In genomic region chr19:12881172-12881808, GRCh38 we compare ENCODE assay signal across 8 cellular contexts. TPM values are rescaled to one million over a fixed set of nuclear protein-coding genes. Genes with fewer than 3 reads are reported as not detected.
DNase-seq lines count a peak whose midpoint lies in the region; ATAC-seq and TF ChIP-seq lines count a peak whose summit lies in the region.

TSS of gene DNASE2 (minus strand) at chr19:12881449. CDS start at chr19:12881375, 74 bp downstream.

- WGBS in liver, result under 1% methylated on average over 38 of the region's 38 CpGs

- H3K27ac ChIP-seq in liver (ENCODE audit: low read depth in 1 of 2, low read length in 2 of 2), result peak within 1 kb of the TSS; percentile 86 to 91

- H3K9ac ChIP-seq in liver (ENCODE audit: low read depth in 1 of 2, low read length in 2 of 2), result peak within 1 kb of the TSS; percentile 69 to 75

- CTCF ChIA-PET in BJ (lab: Yijun Ruan, JAX), result interaction anchor here (0.9 to 1.3 kb wide), 3 partner anchors 84 to 121 kb away, joined by 4 to 5 read pairs (median 4); no protein-coding TSS in a partner anchor

- H3K9me3 ChIP-seq in liver (ENCODE audit: control insufficient read depth in 4 of 4, low read length in 3 of 4), result peaks cover 5 to 21% (median 12%) of the 10 kb centered on the region in 4 donors

- ATAC-seq in GM19328 (IDR thresholded peaks at IDR 0.05; ENCODE audit: unreplicated experiment), result peak; percentile 79
- peak; percentile 74 for ATAC-seq in HG03520 (IDR thresholded peaks at IDR 0.05; ENCODE audit: unreplicated experiment)

- H3K4me1 ChIP-seq in liver (ENCODE audit: control insufficient read depth in 4 of 4, insufficient read depth in 4 of 4, low read length in 3 of 4), result peaks cover 2 to 23% (median 9%) of the 10 kb centered on the region in 4 donors

- DNase-seq in BJ (ENCODE audit: low read depth) (peak; percentile 72), NCI-H69 (lab: John Stamatoyannopoulos, UW) (peak; percentile 99), dermis microvascular lymphatic vessel endothelial cell (ENCODE audit: low read depth in 2 of 2) (peak; percentile 37 to 83)
- DNase-seq in activated CD4-positive, alpha-beta T cell treated with anti-CD3 and anti-CD28 coated beads, Interleukin-2, amount 50 U/mL, for 48 hours, result peak; percentile 96 to 97
- peak; percentile 93 for DNase-seq in stimulated activated CD4-positive, alpha-beta T cell treated with anti-CD3 and anti-CD28 coated beads, Interleukin-4, amount 100 ng/mL, for 24 hours

- TF ChIP-seq CTCF in BJ (IDR thresholded peaks at IDR 0.05; ENCODE audit: insufficient read depth, low read depth, low read length) (no peak), liver (IDR thresholded peaks at IDR 0.05; ENCODE audit: low read depth, low read length, missing input control) (no peak)

- TF ChIP-seq RAD21 in liver (IDR thresholded peaks at IDR 0.05), result peak in 1 of 2 donors; percentile 28

- peaks cover 4% of the 10 kb centered on the region for H3K27me3 ChIP-seq in BJ (ENCODE audit: control insufficient read depth, insufficient read depth, low read length)
- peaks cover 0 to 6% (median 0%) of the 10 kb centered on the region in 4 donors for H3K27me3 ChIP-seq in liver (ENCODE audit: control insufficient read depth in 4 of 4, insufficient read depth in 4 of 4, low read length in 3 of 4)

- H3K36me3 ChIP-seq in BJ (ENCODE audit: control insufficient read depth, insufficient read depth, low read length) (peaks cover 4% of the 10 kb centered on the region; the same call in 1 of the 2 replicates), liver (ENCODE audit: control insufficient read depth in 4 of 4, insufficient read depth in 3 of 4, low read depth in 1 of 4, low read length in 3 of 4) (peaks cover 0 to 5% (median 2%) of the 10 kb centered on the region in 4 donors)

- H3K4me3 ChIP-seq in BJ (ENCODE audit: low read depth, low read length) (peak within 1 kb of the TSS; percentile 61), liver (ENCODE audit: low read depth in 1 of 3, low read length in 3 of 3) (peak within 1 kb of the TSS; percentile 67 to 79 (median 73))

- POLR2A ChIA-PET in BJ (lab: Charles Lee), result interaction anchor here (0.6 kb wide), 1 partner anchor 10 kb away, joined by 11 read pairs; no protein-coding TSS in a partner anchor

TF ChIP-seq in liver, 16 proteins besides CTCF, POLR2A, EP300 and RAD21:
- no peak for TF ChIP-seq NR2F2 (IDR thresholded peaks at IDR 0.05)
- TF ChIP-seq FOXA1 (IDR thresholded peaks at IDR 0.05), result no peak
- peak; percentile 83 for TF ChIP-seq SP1 (IDR thresholded peaks at IDR 0.05)
- TF ChIP-seq EGR1 (IDR thresholded peaks at IDR 0.05; ENCODE audit: low read depth in 2 of 2), result peak; percentile 54 to 84
- TF ChIP-seq ATF3 (IDR thresholded peaks at IDR 0.05), result peak; percentile 40
- peak; percentile 74 for TF ChIP-seq YY1 (IDR thresholded peaks at IDR 0.05)
- peak; percentile 66 for TF ChIP-seq TAF1 (conservative IDR thresholded peaks at IDR 0.05)
- no peak for TF ChIP-seq FOXA2 (IDR thresholded peaks at IDR 0.05)
- peak in 1 of 2 donors; percentile 45 for TF ChIP-seq HNF4A (conservative IDR thresholded peaks at IDR 0.05)
- TF ChIP-seq HNF4G (IDR thresholded peaks at IDR 0.05), result no peak
- TF ChIP-seq, protein P1, sequence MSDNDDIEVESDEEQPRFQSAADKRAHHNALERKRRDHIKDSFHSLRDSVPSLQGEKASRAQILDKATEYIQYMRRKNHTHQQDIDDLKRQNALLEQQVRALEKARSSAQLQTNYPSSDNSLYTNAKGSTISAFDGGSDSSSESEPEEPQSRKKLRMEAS (IDR thresholded peaks at IDR 0.05), result no peak
- TF ChIP-seq ZBTB33 (IDR thresholded peaks at IDR 0.05), result peak; percentile 39
- TF ChIP-seq GABPA (IDR thresholded peaks at IDR 0.05 in 1 of 2, conservative IDR thresholded peaks at IDR 0.05 in 1 of 2), result peak in 1 of 2 donors; percentile 47
- peak; percentile 62 for TF ChIP-seq REST (IDR thresholded peaks at IDR 0.05)
- TF ChIP-seq RXRA (IDR thresholded peaks at IDR 0.05), result peak in 1 of 2 donors; percentile 59
- no peak for TF ChIP-seq JUND (IDR thresholded peaks at IDR 0.05)
TF ChIP-seq in liver: peak in this region for 10.

RNA-seq across cellular contexts. Expression of gene DNASE2, which starts in this region (rescaled TPM):
- polyA plus RNA-seq in BJ (2011; rRNA removed) (39.1 and 68.8 TPM in 2 replicates), liver (10 to 100 TPM; 11.3 to 18.4 TPM)
- polyA minus RNA-seq in BJ (2011; rRNA and poly(A)+ RNA removed), result 15.0 and 32.0 TPM in 2 replicates
- total RNA-seq in dermis microvascular lymphatic vessel endothelial cell (19.1 and 33.5 TPM in 2 replicates), liver (10 to 100 TPM; 11.9 to 13.7 TPM)

Comparison
In these comparisons a context has a peak if more than half of its experiments do, and no peak if none do; other contexts are left out.
1. Peak in every context shown above with its lines: DNase-seq, ATAC-seq, H3K4me3 ChIP-seq and H3K27ac ChIP-seq.